Comparison of ENCODE assay signal across 2 cellular contexts in genomic region chr7:152072451-152072850, GRCh38.
TF ChIP-seq lines count a peak whose summit lies in the region.

No MANE protein-coding gene starts in this region.

TF ChIP-seq in GM23338, 12 proteins besides CTCF, POLR2A, EP300 and RAD21:
- no peak for TF ChIP-seq NANOG (IDR thresholded peaks at IDR 0.05; ENCODE audit: borderline replicate concordance)
- no peak for TF ChIP-seq ETS1 (IDR thresholded peaks at IDR 0.05)
- no peak for TF ChIP-seq JUNB (IDR thresholded peaks at IDR 0.05; ENCODE audit: unreplicated experiment)
- TF ChIP-seq POLR2AphosphoS5 (IDR thresholded peaks at IDR 0.05; ENCODE audit: low read depth), result no peak
- no peak for TF ChIP-seq EZH2 (IDR thresholded peaks at IDR 0.05; ENCODE audit: low read depth, unreplicated experiment)
- TF ChIP-seq REST (IDR thresholded peaks at IDR 0.05; ENCODE audit: unreplicated experiment), result no peak
- no peak for TF ChIP-seq CREB1 (CRISPR knock-in tag; IDR thresholded peaks at IDR 0.05; ENCODE audit: low read depth)
- TF ChIP-seq ZNF114 (CRISPR knock-in tag; IDR thresholded peaks at IDR 0.05), result no peak
- TF ChIP-seq STAT1 (IDR thresholded peaks at IDR 0.05; ENCODE audit: unreplicated experiment), result no peak
- no peak for TF ChIP-seq EZH2phosphoT487 (IDR thresholded peaks at IDR 0.05; ENCODE audit: unreplicated experiment)
- TF ChIP-seq, protein P1, sequence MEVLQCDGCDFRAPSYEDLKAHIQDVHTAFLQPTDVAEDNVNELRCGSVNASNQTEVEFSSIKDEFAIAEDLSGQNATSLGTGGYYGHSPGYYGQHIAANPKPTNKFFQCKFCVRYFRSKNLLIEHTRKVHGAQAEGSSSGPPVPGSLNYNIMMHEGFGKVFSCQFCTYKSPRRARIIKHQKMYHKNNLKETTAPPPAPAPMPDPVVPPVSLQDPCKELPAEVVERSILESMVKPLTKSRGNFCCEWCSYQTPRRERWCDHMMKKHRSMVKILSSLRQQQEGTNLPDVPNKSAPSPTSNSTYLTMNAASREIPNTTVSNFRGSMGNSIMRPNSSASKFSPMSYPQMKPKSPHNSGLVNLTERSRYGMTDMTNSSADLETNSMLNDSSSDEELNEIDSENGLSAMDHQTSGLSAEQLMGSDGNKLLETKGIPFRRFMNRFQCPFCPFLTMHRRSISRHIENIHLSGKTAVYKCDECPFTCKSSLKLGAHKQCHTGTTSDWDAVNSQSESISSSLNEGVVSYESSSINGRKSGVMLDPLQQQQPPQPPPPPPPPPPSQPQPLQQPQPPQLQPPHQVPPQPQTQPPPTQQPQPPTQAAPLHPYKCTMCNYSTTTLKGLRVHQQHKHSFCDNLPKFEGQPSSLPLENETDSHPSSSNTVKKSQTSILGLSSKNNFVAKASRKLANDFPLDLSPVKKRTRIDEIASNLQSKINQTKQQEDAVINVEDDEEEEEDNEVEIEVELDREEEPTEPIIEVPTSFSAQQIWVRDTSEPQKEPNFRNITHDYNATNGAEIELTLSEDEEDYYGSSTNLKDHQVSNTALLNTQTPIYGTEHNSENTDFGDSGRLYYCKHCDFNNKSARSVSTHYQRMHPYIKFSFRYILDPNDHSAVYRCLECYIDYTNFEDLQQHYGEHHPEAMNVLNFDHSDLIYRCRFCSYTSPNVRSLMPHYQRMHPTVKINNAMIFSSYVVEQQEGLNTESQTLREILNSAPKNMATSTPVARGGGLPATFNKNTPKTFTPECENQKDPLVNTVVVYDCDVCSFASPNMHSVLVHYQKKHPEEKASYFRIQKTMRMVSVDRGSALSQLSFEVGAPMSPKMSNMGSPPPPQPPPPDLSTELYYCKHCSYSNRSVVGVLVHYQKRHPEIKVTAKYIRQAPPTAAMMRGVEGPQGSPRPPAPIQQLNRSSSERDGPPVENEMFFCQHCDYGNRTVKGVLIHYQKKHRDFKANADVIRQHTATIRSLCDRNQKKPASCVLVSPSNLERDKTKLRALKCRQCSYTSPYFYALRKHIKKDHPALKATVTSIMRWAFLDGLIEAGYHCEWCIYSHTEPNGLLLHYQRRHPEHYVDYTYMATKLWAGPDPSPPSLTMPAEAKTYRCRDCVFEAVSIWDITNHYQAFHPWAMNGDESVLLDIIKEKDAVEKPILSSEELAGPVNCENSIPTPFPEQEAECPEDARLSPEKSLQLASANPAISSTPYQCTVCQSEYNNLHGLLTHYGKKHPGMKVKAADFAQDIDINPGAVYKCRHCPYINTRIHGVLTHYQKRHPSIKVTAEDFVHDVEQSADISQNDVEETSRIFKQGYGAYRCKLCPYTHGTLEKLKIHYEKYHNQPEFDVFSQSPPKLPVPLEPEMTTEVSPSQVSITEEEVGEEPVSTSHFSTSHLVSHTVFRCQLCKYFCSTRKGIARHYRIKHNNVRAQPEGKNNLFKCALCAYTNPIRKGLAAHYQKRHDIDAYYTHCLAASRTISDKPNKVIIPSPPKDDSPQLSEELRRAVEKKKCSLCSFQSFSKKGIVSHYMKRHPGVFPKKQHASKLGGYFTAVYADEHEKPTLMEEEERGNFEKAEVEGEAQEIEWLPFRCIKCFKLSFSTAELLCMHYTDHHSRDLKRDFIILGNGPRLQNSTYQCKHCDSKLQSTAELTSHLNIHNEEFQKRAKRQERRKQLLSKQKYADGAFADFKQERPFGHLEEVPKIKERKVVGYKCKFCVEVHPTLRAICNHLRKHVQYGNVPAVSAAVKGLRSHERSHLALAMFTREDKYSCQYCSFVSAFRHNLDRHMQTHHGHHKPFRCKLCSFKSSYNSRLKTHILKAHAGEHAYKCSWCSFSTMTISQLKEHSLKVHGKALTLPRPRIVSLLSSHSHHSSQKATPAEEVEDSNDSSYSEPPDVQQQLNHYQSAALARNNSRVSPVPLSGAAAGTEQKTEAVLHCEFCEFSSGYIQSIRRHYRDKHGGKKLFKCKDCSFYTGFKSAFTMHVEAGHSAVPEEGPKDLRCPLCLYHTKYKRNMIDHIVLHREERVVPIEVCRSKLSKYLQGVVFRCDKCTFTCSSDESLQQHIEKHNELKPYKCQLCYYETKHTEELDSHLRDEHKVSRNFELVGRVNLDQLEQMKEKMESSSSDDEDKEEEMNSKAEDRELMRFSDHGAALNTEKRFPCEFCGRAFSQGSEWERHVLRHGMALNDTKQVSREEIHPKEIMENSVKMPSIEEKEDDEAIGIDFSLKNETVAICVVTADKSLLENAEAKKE (CRISPR knock-in tag; IDR thresholded peaks at IDR 0.05), result no peak
- TF ChIP-seq ZNF331 (CRISPR knock-in tag; IDR thresholded peaks at IDR 0.05; ENCODE audit: low read depth), result no peak
TF ChIP-seq in GM23338: peak in this region for 0.

TF ChIP-seq in H1, 55 proteins besides CTCF, POLR2A, EP300 and RAD21:
- TF ChIP-seq SIX5 (IDR thresholded peaks at IDR 0.05; ENCODE audit: low read depth, low read length) (no peak), CREB1 (IDR thresholded peaks at IDR 0.05) (no peak), SAP30 (IDR thresholded peaks at IDR 0.05; ENCODE audit: insufficient read depth, insufficient replicate concordance, low read length) (no peak), CHD2 (IDR thresholded peaks at IDR 0.05; ENCODE audit: low read length) (no peak), NRF1 (IDR thresholded peaks at IDR 0.05; ENCODE audit: low read depth, low read length) (no peak), TAF1 (IDR thresholded peaks at IDR 0.05; ENCODE audit: low read depth, low read length) (no peak), CHD1 (IDR thresholded peaks at IDR 0.05; ENCODE audit: low read depth, low read length) (no peak), CTBP2 (IDR thresholded peaks at IDR 0.05; ENCODE audit: borderline replicate concordance, insufficient read depth, insufficient read length, low read length) (no peak)
